8 cellular contexts compared by ENCODE assay signal in the genomic region with DNA sequence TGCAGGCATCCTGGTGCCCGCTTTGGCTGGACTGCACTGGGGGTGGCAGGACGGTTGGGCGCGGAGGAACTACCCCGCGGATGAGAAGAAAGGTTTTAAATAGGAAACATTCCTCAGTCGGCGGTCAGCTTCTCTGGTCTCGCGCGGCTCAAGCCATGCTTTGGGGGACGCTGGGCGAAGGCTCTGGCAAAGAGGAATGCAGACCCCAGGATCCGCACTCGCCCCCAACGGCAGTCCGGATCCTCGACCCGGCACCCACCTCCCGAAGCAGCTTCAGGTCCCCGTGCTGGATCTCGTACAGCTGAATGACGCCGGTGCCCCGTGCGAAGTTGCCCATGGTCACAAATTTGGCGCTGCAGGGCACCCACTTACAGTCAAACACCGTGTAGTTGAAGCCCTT. TPM values are rescaled to one million over a fixed set of nuclear protein-coding genes. Genes with fewer than 3 reads are reported as not detected.
DNase-seq lines count a peak whose midpoint lies in the region; ATAC-seq and TF ChIP-seq lines count a peak whose summit lies in the region.

No MANE protein-coding gene starts in this region.

- H3K4me3 ChIP-seq in esophagus (ENCODE audit: low read depth in 1 of 2, low read length in 2 of 2): peak overlapping the region; percentile 70 to 81
- peak overlapping the region; percentile 86 for H3K4me3 ChIP-seq in neural cell (ENCODE audit: low read length)

- no peaks in the 10 kb centered on the region for H3K9me2 ChIP-seq in neural cell (ENCODE audit: insufficient read depth, low read length)

- TF ChIP-seq EP300 in neural cell (conservative IDR thresholded peaks at IDR 0.05; ENCODE audit: poor library complexity, severe bottlenecking): no peak

- H2AFZ ChIP-seq in neural cell (ENCODE audit: low read depth, low read length): peak overlapping the region; percentile 73

- no peaks in the 10 kb centered on the region for H3K4me1 ChIP-seq in esophagus (ENCODE audit: control insufficient read depth in 2 of 2, insufficient read depth in 2 of 2, low read length in 1 of 2)

- peak overlapping the region; percentile 95 to 99 for H3K4me3 Mint-ChIP-seq in activated T-cell treated with anti-CD3 and anti-CD28 coated beads, Interleukin-2, amount 50 U/mL, for 72 hours

- WGBS in esophagus, 2 donors: 0 to 1% methylated on average over 28 of the region's 28 CpGs

- H4K20me1 ChIP-seq in neural cell (ENCODE audit: insufficient read depth): no peaks in the 10 kb centered on the region

- H3K9ac ChIP-seq in neural cell (ENCODE audit: low read length): peak overlapping the region; percentile 74

- TF ChIP-seq CTCF in neural cell (IDR thresholded peaks at IDR 0.05; ENCODE audit: poor library complexity, severe bottlenecking): no peak

- peak overlapping the region; percentile 98 for H3K27ac Mint-ChIP-seq in activated T-cell treated with anti-CD3 and anti-CD28 coated beads, Interleukin-2, amount 50 U/mL, for 72 hours

- peaks cover 23% of the 10 kb centered on the region for H3K79me2 ChIP-seq in neural cell (replicated peaks; ENCODE audit: insufficient read depth, low read length)

- H3K4me2 ChIP-seq in neural cell (ENCODE audit: low read length): peak overlapping the region; percentile 93

- H3K9me3 ChIP-seq in esophagus (ENCODE audit: control insufficient read depth in 2 of 2, insufficient read depth in 1 of 2, low read depth in 1 of 2, low read length in 1 of 2) (no peaks in the 10 kb centered on the region), neural cell (ENCODE audit: low read length) (no peaks in the 10 kb centered on the region)

- DNase-seq in activated T-cell treated with anti-CD3 and anti-CD28 coated beads, Interleukin-2, amount 50 U/mL, for 72 hours: no peak
- DNase-seq in activated T-cell treated with anti-CD3 and anti-CD28 coated beads for 4 hours: no peak
- DNase-seq in RKO (ENCODE audit: low spot score): peak; percentile 47
- no peak for DNase-seq in NCI-H1930 (lab: John Stamatoyannopoulos, UW)
- DNase-seq in DMS114 treated with DMSO at 0.1 percent for 48 hours (lab: John Stamatoyannopoulos, UW; ENCODE audit: unreplicated experiment): no peak

- peak; percentile 51 to 60 for ATAC-seq in activated T-cell treated with anti-CD3 and anti-CD28 coated beads, Interleukin-2, amount 50 U/mL, for 72 hours (replicated peaks in 1 of 2)
- peak; percentile 27 for ATAC-seq in HG02759 (IDR thresholded peaks at IDR 0.05; ENCODE audit: unreplicated experiment)

- H3F3A ChIP-seq in neural cell (ENCODE audit: insufficient read depth, low read length, poor library complexity, severe bottlenecking): no peaks in the 10 kb centered on the region

- H3K36me3 Mint-ChIP-seq in activated T-cell treated with anti-CD3 and anti-CD28 coated beads, Interleukin-2, amount 50 U/mL, for 72 hours (ENCODE audit: insufficient read depth in 2 of 2): peaks cover 3 to 15% of the 10 kb centered on the region in 2 donors

- peaks cover 61% of the 10 kb centered on the region for H3K4me1 Mint-ChIP-seq in activated T-cell treated with anti-CD3 and anti-CD28 coated beads, Interleukin-2, amount 50 U/mL, for 72 hours (ENCODE audit: low read depth)

- H3K27ac ChIP-seq in esophagus (ENCODE audit: low read depth in 2 of 2, low read length in 1 of 2) (peak overlapping the region; percentile 91 to 92), neural cell (ENCODE audit: low read length) (peak overlapping the region; percentile 92)

- H3K27me3 ChIP-seq in esophagus (ENCODE audit: control insufficient read depth in 1 of 2, insufficient read depth in 2 of 2, low read length in 2 of 2) (no peaks in the 10 kb centered on the region), neural cell (ENCODE audit: insufficient read depth, low read depth, low read length) (no peaks in the 10 kb centered on the region)

- H3K36me3 ChIP-seq in esophagus (ENCODE audit: control insufficient read depth in 2 of 2, insufficient read depth in 2 of 2, low read length in 1 of 2): no peaks in the 10 kb centered on the region
- H3K36me3 ChIP-seq in neural cell (ENCODE audit: insufficient read depth, low read length): no peaks in the 10 kb centered on the region

- TF ChIP-seq RAD21 in neural cell (conservative IDR thresholded peaks at IDR 0.05): no peak

- no peaks in the 10 kb centered on the region for H3K27me3 Mint-ChIP-seq in activated T-cell treated with anti-CD3 and anti-CD28 coated beads, Interleukin-2, amount 50 U/mL, for 72 hours (ENCODE audit: low read depth)

- H3K9me3 Mint-ChIP-seq in activated T-cell treated with anti-CD3 and anti-CD28 coated beads, Interleukin-2, amount 50 U/mL, for 72 hours: no peaks in the 10 kb centered on the region

TF ChIP-seq in neural cell, 6 proteins besides CTCF, POLR2A, EP300 and RAD21:
- TF ChIP-seq, protein P1, sequence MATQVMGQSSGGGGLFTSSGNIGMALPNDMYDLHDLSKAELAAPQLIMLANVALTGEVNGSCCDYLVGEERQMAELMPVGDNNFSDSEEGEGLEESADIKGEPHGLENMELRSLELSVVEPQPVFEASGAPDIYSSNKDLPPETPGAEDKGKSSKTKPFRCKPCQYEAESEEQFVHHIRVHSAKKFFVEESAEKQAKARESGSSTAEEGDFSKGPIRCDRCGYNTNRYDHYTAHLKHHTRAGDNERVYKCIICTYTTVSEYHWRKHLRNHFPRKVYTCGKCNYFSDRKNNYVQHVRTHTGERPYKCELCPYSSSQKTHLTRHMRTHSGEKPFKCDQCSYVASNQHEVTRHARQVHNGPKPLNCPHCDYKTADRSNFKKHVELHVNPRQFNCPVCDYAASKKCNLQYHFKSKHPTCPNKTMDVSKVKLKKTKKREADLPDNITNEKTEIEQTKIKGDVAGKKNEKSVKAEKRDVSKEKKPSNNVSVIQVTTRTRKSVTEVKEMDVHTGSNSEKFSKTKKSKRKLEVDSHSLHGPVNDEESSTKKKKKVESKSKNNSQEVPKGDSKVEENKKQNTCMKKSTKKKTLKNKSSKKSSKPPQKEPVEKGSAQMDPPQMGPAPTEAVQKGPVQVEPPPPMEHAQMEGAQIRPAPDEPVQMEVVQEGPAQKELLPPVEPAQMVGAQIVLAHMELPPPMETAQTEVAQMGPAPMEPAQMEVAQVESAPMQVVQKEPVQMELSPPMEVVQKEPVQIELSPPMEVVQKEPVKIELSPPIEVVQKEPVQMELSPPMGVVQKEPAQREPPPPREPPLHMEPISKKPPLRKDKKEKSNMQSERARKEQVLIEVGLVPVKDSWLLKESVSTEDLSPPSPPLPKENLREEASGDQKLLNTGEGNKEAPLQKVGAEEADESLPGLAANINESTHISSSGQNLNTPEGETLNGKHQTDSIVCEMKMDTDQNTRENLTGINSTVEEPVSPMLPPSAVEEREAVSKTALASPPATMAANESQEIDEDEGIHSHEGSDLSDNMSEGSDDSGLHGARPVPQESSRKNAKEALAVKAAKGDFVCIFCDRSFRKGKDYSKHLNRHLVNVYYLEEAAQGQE (IDR thresholded peaks at IDR 0.05; ENCODE audit: borderline replicate concordance): no peak
- TF ChIP-seq TAF1 (IDR thresholded peaks at IDR 0.05; ENCODE audit: low read depth) (no peak), POLR2AphosphoS5 (IDR thresholded peaks at IDR 0.05) (no peak), SMC3 (conservative IDR thresholded peaks at IDR 0.05; ENCODE audit: poor library complexity) (no peak), MXI1 (conservative IDR thresholded peaks at IDR 0.05; ENCODE audit: poor library complexity, severe bottlenecking) (no peak), EZH2 (IDR thresholded peaks at IDR 0.05; ENCODE audit: borderline replicate concordance, insufficient read depth, low read length, poor library complexity, severe bottlenecking) (no peak)
TF ChIP-seq in neural cell: peak in this region for 0.

RNA-seq across cellular contexts. Expression of a gene that starts 0.7 kb away (rescaled TPM):
- total RNA-seq in activated T-cell treated with anti-CD3 and anti-CD28 coated beads, Interleukin-2, amount 50 U/mL, for 72 hours: 10 to 100 TPM; 12.5 to 18.9 TPM
- polyA plus RNA-seq in esophagus: 10 to 100 TPM in 1 of 2 donors, 1 to 10 TPM in 1; 3.8 to 11.2 TPM
- polyA plus RNA-seq in neural cell: 10.9 and 12.1 TPM in 2 replicates
- polyA minus RNA-seq in neural cell: 11.2 and 12.6 TPM in 2 replicates
